ENCODE assay signal across 19 cellular contexts in the genomic region with DNA sequence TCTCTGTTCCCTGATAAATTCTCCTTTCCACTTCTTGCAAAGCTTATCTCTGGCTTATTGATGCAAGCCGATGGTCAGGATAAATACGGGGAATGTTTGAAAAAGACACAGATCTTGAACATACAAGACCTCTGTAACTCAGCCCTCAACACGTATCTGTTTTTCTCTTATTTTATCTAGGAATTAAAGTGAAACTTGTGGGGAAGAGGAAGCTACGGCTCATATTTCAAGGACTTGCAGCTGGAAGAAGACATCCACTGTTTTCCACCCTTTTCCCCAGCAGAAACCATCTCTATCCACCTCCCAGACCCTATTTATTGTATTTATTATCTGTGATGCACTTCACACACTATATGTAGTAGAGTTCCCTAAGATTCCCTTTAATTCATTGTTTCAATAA.
DNase-seq lines count a peak whose midpoint lies in the region; ATAC-seq and TF ChIP-seq lines count a peak whose summit lies in the region.
"Had no signal": no experiment of that assay in that cellular context is flagged by ENCODE, and none has a peak within 500 bp of the region (broad histone marks: within the 10 kb centered on the region; RNA-seq: fewer than 3 reads in every experiment).

No MANE protein-coding gene starts in this region.

- ATAC-seq in IMR-90 (ENCODE audit: low read depth), result peak; percentile 30; the same call in 1 of the 2 replicates
- ATAC-seq: GM23338, HCT116 had no signal

- no peaks in the 10 kb centered on the region for H3F3A ChIP-seq in smooth muscle cell (ENCODE audit: low read depth)

- no peak overlapping the region for H3K27ac Mint-ChIP-seq in activated CD4-positive, alpha-beta T cell treated with anti-CD3 and anti-CD28 coated beads, Interleukin-2, amount 10 ng/mL, durations not matched to agents 7 days and 5 days
- H3K27ac Mint-ChIP-seq: B cell; CD4-positive, CD25-positive, alpha-beta regulatory T cell; CD8-positive, alpha-beta memory T cell; GM23338 had no signal

- no peaks in the 10 kb centered on the region for H3K27me3 Mint-ChIP-seq in activated CD4-positive, alpha-beta T cell treated with anti-CD3 and anti-CD28 coated beads, Interleukin-2, amount 10 ng/mL, durations not matched to agents 7 days and 5 days
- H3K27me3 Mint-ChIP-seq: B cell had no signal

- no peak overlapping the region for H2BK15ac ChIP-seq in IMR-90 (ENCODE audit: low read depth, low read length)

- in situ Hi-C loops in IMR-90 (cut with MboI; ENCODE audit: low sequenced_read_pairs), result no loop called here

- no peaks in the 10 kb centered on the region for H3K9me2 ChIP-seq in hepatocyte (replicated peaks; ENCODE audit: insufficient read depth)

- H3K4me3 ChIP-seq in IMR-90 (ENCODE audit: insufficient read depth, low read depth, low read length) (no peak overlapping the region), hepatocyte (no peak overlapping the region), osteoblast (ENCODE audit: insufficient read depth, low read length) (no peak overlapping the region), smooth muscle cell (no peak overlapping the region), Peyer's patch (no peak overlapping the region)
- H3K4me3 ChIP-seq: BLaER1, GM23338 had no signal

- no peak overlapping the region for H2BK20ac ChIP-seq in IMR-90 (ENCODE audit: low read depth, low read length)

- H3K4me1 ChIP-seq in IMR-90 (ENCODE audit: control insufficient read depth, insufficient read depth, low read length), result peaks cover 6% of the 10 kb centered on the region
- peaks cover 10% of the 10 kb centered on the region for H3K4me1 ChIP-seq in hepatocyte (ENCODE audit: insufficient read depth)
- H3K4me1 ChIP-seq in osteoblast (ENCODE audit: insufficient read depth, low read length), result peaks cover 8% of the 10 kb centered on the region
- peaks cover 5% of the 10 kb centered on the region for H3K4me1 ChIP-seq in smooth muscle cell (ENCODE audit: low read depth)
- no peaks in the 10 kb centered on the region for H3K4me1 ChIP-seq in Peyer's patch
- H3K4me1 ChIP-seq: BLaER1 had no signal

- WGBS in IMR-90 (ENCODE audit: extremely low coverage in 2 of 2, insufficient read length in 1 of 2), 2 experiments, result no CpG with 5 or more reads among the region's 4 CpGs
- WGBS in hepatocyte (ENCODE audit: low lambda C conversion rate, missing lambda C conversion rate), result 54% methylated on average over 4 of the region's 4 CpGs
- WGBS in smooth muscle cell (ENCODE audit: low lambda C conversion rate), result 48% methylated on average over 4 of the region's 4 CpGs

- no peak overlapping the region for H2AFZ ChIP-seq in IMR-90 (replicated peaks; ENCODE audit: low read length, poor library complexity)
- H2AFZ ChIP-seq in hepatocyte, result peak overlapping the region; percentile 33
- H2AFZ ChIP-seq in osteoblast (ENCODE audit: low read length), result peak overlapping the region; percentile 4
- H2AFZ ChIP-seq in smooth muscle cell (ENCODE audit: low read depth), result peak overlapping the region; percentile 79
- H2AFZ ChIP-seq: GM23338 had no signal

- DNase-seq in IMR-90 (peak; percentile 16), hepatocyte (ENCODE audit: low spot score) (no peak), osteoblast (ENCODE audit: insufficient read length, low spot score, missing footprints) (no peak), smooth muscle cell (lab: John Stamatoyannopoulos, UW; ENCODE audit: unreplicated experiment) (no peak), NCI-H187 (lab: John Stamatoyannopoulos, UW) (no peak), Peyer's patch (no peak)
- DNase-seq in activated CD4-positive, alpha-beta T cell treated with anti-CD3 and anti-CD28 coated beads, Interleukin-2, amount 10 ng/mL, durations not matched to agents 7 days and 5 days, result no peak
- DNase-seq: CD4-positive, CD25-positive, alpha-beta regulatory T cell; CD8-positive, alpha-beta memory T cell; DMS 273 treated with DMSO at 0.1 percent for 48 hours; DMS79; GF-D8; H9 had no signal

- no peaks in the 10 kb centered on the region for H3K36me3 ChIP-seq in IMR-90 (ENCODE audit: control insufficient read depth, insufficient read depth, low read length)
- no peaks in the 10 kb centered on the region for H3K36me3 ChIP-seq in hepatocyte (replicated peaks; ENCODE audit: insufficient read depth, low read depth)
- no peaks in the 10 kb centered on the region for H3K36me3 ChIP-seq in osteoblast (ENCODE audit: insufficient read depth, low read length)
- H3K36me3 ChIP-seq in smooth muscle cell (ENCODE audit: low read depth), result no peaks in the 10 kb centered on the region
- no peaks in the 10 kb centered on the region for H3K36me3 ChIP-seq in Peyer's patch
- H3K36me3 ChIP-seq: BLaER1 had no signal

- H3K27ac ChIP-seq in IMR-90 (ENCODE audit: insufficient read depth, low read length), result no peak overlapping the region
- H3K27ac ChIP-seq in hepatocyte, result no peak overlapping the region
- no peak overlapping the region for H3K27ac ChIP-seq in osteoblast (ENCODE audit: low read depth, low read length)
- no peak overlapping the region for H3K27ac ChIP-seq in smooth muscle cell (ENCODE audit: low read depth)
- no peak overlapping the region for H3K27ac ChIP-seq in Peyer's patch
- H3K27ac ChIP-seq: 22Rv1, BLaER1, C4-2B had no signal

- H3K27me3 ChIP-seq in IMR-90 (ENCODE audit: control insufficient read depth, insufficient read depth, low read length) (no peaks in the 10 kb centered on the region; the same call in 1 of the 2 replicates), hepatocyte (no peaks in the 10 kb centered on the region), osteoblast (ENCODE audit: insufficient read depth, low read length) (no peaks in the 10 kb centered on the region), smooth muscle cell (ENCODE audit: low read depth) (no peaks in the 10 kb centered on the region), Peyer's patch (no peaks in the 10 kb centered on the region)
- H3K27me3 ChIP-seq: BLaER1 had no signal

- dilution Hi-C loops in IMR-90 (cut with HindIII; ENCODE audit: low sequenced_read_pairs, unreplicated experiment), result no loop called here

- H3K4ac ChIP-seq in IMR-90 (ENCODE audit: low read depth, low read length), result no peak overlapping the region

- no peak overlapping the region for H2BK120ac ChIP-seq in IMR-90 (ENCODE audit: low read depth, low read length)

- no peaks in the 10 kb centered on the region for H3K36me3 Mint-ChIP-seq in activated CD4-positive, alpha-beta T cell treated with anti-CD3 and anti-CD28 coated beads, Interleukin-2, amount 10 ng/mL, durations not matched to agents 7 days and 5 days (ENCODE audit: low read depth)
- H3K36me3 Mint-ChIP-seq: CD4-positive, CD25-positive, alpha-beta regulatory T cell; CD8-positive, alpha-beta memory T cell had no signal

- H3K4me3 Mint-ChIP-seq in activated CD4-positive, alpha-beta T cell treated with anti-CD3 and anti-CD28 coated beads, Interleukin-2, amount 10 ng/mL, durations not matched to agents 7 days and 5 days, result no peak overlapping the region
- H3K4me3 Mint-ChIP-seq: B cell; CD4-positive, CD25-positive, alpha-beta regulatory T cell; CD8-positive, alpha-beta memory T cell; GM23338; H9 had no signal

- no peaks in the 10 kb centered on the region for H3K9me3 Mint-ChIP-seq in activated CD4-positive, alpha-beta T cell treated with anti-CD3 and anti-CD28 coated beads, Interleukin-2, amount 10 ng/mL, durations not matched to agents 7 days and 5 days
- H3K9me3 Mint-ChIP-seq: H9 had no signal

- H4K20me1 ChIP-seq in IMR-90 (ENCODE audit: insufficient read depth, low read length), result no peaks in the 10 kb centered on the region
- H4K20me1 ChIP-seq in hepatocyte (ENCODE audit: insufficient read depth, poor library complexity, severe bottlenecking), result no peaks in the 10 kb centered on the region
- H4K20me1 ChIP-seq in osteoblast (ENCODE audit: insufficient read depth, low read length), result no peaks in the 10 kb centered on the region
- H4K20me1 ChIP-seq in smooth muscle cell (ENCODE audit: low read depth), result no peaks in the 10 kb centered on the region
- H4K20me1 ChIP-seq: BLaER1 had no signal

- H4K5ac ChIP-seq in IMR-90 (ENCODE audit: low read depth, low read length), result peak overlapping the region; percentile 54; the same call in 1 of the 2 replicates

- POLR2A ChIA-PET in IMR-90 (lab: Charles Lee; ENCODE audit: unreplicated experiment), result interaction anchor here (0.7 kb wide), 2 partner anchors 453 to 590 kb away, joined by 3 to 12 read pairs; no protein-coding TSS in a partner anchor
- POLR2A ChIA-PET in activated CD4-positive, alpha-beta T cell treated with anti-CD3 and anti-CD28 coated beads, Interleukin-2, amount 10 ng/mL, durations not matched to agents 7 days and 5 days (lab: Charles Lee), result interaction anchor here (0.6 kb wide), 1 partner anchor 360 kb away, joined by 4 read pairs; no protein-coding TSS in a partner anchor

- no peak overlapping the region for H3K14ac ChIP-seq in IMR-90 (replicated peaks; ENCODE audit: low read depth, low read length)

- no peak overlapping the region for H3K23ac ChIP-seq in IMR-90 (ENCODE audit: low read depth, low read length)

- H2AK9ac ChIP-seq in IMR-90 (replicated peaks; ENCODE audit: low read depth, low read length, poor library complexity), result no peak overlapping the region

- H3K9me3 ChIP-seq in IMR-90 (ENCODE audit: control insufficient read depth, insufficient read depth, low read length), result no peaks in the 10 kb centered on the region
- H3K9me3 ChIP-seq in hepatocyte (ENCODE audit: low read depth), result no peaks in the 10 kb centered on the region
- no peaks in the 10 kb centered on the region for H3K9me3 ChIP-seq in osteoblast (ENCODE audit: low read depth, low read length)
- no peaks in the 10 kb centered on the region for H3K9me3 ChIP-seq in smooth muscle cell (replicated peaks; ENCODE audit: low read depth)
- H3K9me3 ChIP-seq in Peyer's patch, result no peaks in the 10 kb centered on the region
- H3K9me3 ChIP-seq: BLaER1 had no signal

- H4K91ac ChIP-seq in IMR-90 (ENCODE audit: insufficient read depth, low read depth, low read length), result no peak overlapping the region

- no peaks in the 10 kb centered on the region for H3K79me2 ChIP-seq in hepatocyte
- no peaks in the 10 kb centered on the region for H3K79me2 ChIP-seq in osteoblast (ENCODE audit: insufficient read depth, low read length)
- H3K79me2 ChIP-seq in smooth muscle cell (ENCODE audit: low read depth), result no peaks in the 10 kb centered on the region

- TF ChIP-seq POLR2A in IMR-90 (IDR thresholded peaks at IDR 0.05; ENCODE audit: low read depth, low read length) (no peak), Peyer's patch (IDR thresholded peaks at IDR 0.05) (no peak)

- CTCF ChIA-PET in IMR-90 (lab: Yijun Ruan, JAX), result interaction anchor here (0.6 kb wide), 1 partner anchor 728 kb away, joined by 6 read pairs; no protein-coding TSS in a partner anchor
- CTCF ChIA-PET in activated CD4-positive, alpha-beta T cell treated with anti-CD3 and anti-CD28 coated beads, Interleukin-2, amount 10 ng/mL, durations not matched to agents 7 days and 5 days (lab: Charles Lee), result interaction anchor here (0.6 to 3.4 kb wide), 2 partner anchors 14 to 166 kb away, joined by 3 to 43 read pairs; no protein-coding TSS in a partner anchor

- no peaks in the 10 kb centered on the region for H3K79me1 ChIP-seq in IMR-90 (ENCODE audit: low read depth in 1 of 2, low read length in 2 of 2)

- H3K4me2 ChIP-seq in IMR-90 (ENCODE audit: low read depth, low read length), result no peak overlapping the region; the same call in 1 of the 2 replicates
- no peak overlapping the region for H3K4me2 ChIP-seq in hepatocyte
- no peak overlapping the region for H3K4me2 ChIP-seq in osteoblast (ENCODE audit: insufficient read depth, low read length)
- peak overlapping the region; percentile 32 for H3K4me2 ChIP-seq in smooth muscle cell
- H3K4me2 ChIP-seq: BLaER1, GM23338 had no signal

- intact Hi-C loops in IMR-90 (cut with micrococcal nuclease), result loop anchor here (2.0 to 10.0 kb wide), 6 partner anchors 57 to 949 kb away; a partner anchor contains a TSS

- no TSS peak for BruUV-seq in IMR-90 (replicated peaks; lab: Mats Ljungman, UMichigan)

- no peak overlapping the region; the same call in 1 of the 2 replicates for H3K18ac ChIP-seq in IMR-90 (ENCODE audit: low read depth, low read length)

- H3K56ac ChIP-seq in IMR-90 (ENCODE audit: extremely low read depth, insufficient read depth, low read length), result no peak overlapping the region

- TF ChIP-seq CTCF in IMR-90 (conservative IDR thresholded peaks at IDR 0.05; ENCODE audit: low read depth, low read length), result no peak
- TF ChIP-seq CTCF in hepatocyte (IDR thresholded peaks at IDR 0.05; ENCODE audit: poor library complexity), result no peak
- TF ChIP-seq CTCF in osteoblast (IDR thresholded peaks at IDR 0.05; ENCODE audit: extremely low read depth, low read depth, low read length), result no peak
- no peak for TF ChIP-seq CTCF in smooth muscle cell (IDR thresholded peaks at IDR 0.05; ENCODE audit: borderline replicate concordance, insufficient read depth, poor library complexity, severe bottlenecking)
- TF ChIP-seq CTCF in Peyer's patch (IDR thresholded peaks at IDR 0.05), result no peak

- no peak overlapping the region for H2AK5ac ChIP-seq in IMR-90 (ENCODE audit: low read depth, low read length)

- H4K8ac ChIP-seq in IMR-90 (ENCODE audit: low read depth in 2 of 2, low read length in 2 of 2), result no peak overlapping the region

- TF ChIP-seq RAD21 in IMR-90 (IDR thresholded peaks at IDR 0.05; ENCODE audit: low read length), result no peak

- H3K9me1 ChIP-seq in IMR-90 (ENCODE audit: insufficient read depth, low read length), result no peaks in the 10 kb centered on the region

- H3K4me1 Mint-ChIP-seq in activated CD4-positive, alpha-beta T cell treated with anti-CD3 and anti-CD28 coated beads, Interleukin-2, amount 10 ng/mL, durations not matched to agents 7 days and 5 days, result peaks cover 5% of the 10 kb centered on the region

- H3K9ac ChIP-seq in IMR-90 (ENCODE audit: low read depth, low read length) (no peak overlapping the region), smooth muscle cell (ENCODE audit: low read depth) (no peak overlapping the region)
- H3K9ac ChIP-seq: BLaER1 had no signal

- no peak overlapping the region for H2BK5ac ChIP-seq in IMR-90 (ENCODE audit: low read depth, low read length, poor library complexity, severe bottlenecking)
